In the genomic region with DNA sequence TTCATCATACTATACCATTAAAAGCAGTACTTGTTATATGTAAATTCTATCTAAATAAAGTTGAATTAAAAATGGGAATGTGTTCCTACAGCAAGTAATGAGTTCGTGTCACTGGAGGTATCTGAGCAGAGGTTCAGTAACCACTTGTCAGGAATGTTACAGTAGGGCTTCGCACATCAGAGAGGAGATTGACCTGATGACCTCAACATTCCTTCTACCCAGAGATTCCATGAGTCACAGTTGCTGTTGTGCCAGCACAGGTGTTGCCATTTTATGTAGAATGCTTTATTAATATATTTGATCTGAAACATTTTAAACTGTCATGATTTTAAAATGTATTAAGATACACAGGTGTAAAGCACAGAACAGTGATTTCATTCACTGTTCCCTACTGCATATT, we compare ENCODE assay signal across 16 cellular contexts.
DNase-seq lines count a peak whose midpoint lies in the region; ATAC-seq, FAIRE-seq and TF ChIP-seq lines count a peak whose summit lies in the region.
"Had no signal": no experiment of that assay in that cellular context is flagged by ENCODE, and none has a peak within 500 bp of the region (broad histone marks: within the 10 kb centered on the region; RNA-seq: fewer than 3 reads in every experiment).

No MANE protein-coding gene starts in this region.

- ATAC-seq in SK-N-SH treated with all-trans-retinoic acid at 6 μM for 48 hours, result peak; percentile 38; the same call in 1 of the 3 replicates
- no peak for ATAC-seq in GM19023 (IDR thresholded peaks at IDR 0.05; ENCODE audit: unreplicated experiment)
- ATAC-seq in GM21367 (IDR thresholded peaks at IDR 0.05; ENCODE audit: unreplicated experiment), result no peak
- ATAC-seq: natural killer cell treated with Interleukin-12 subunit alpha and Interleukin-12 subunit beta and Interleukin-15 and Interleukin-18, amount 100 ng/mL, for 72 hours had no signal

- TF ChIP-seq CTCF in fibroblast of the aortic adventitia (IDR thresholded peaks at IDR 0.05; ENCODE audit: insufficient read depth, low read length), result no peak

- FAIRE-seq in GM12892 (lab: Jason Lieb, UNC), result no peak

- H3K4me3 ChIP-seq in fibroblast of the aortic adventitia (ENCODE audit: low read depth, low read length), result no peak overlapping the region

- TF ChIP-seq POLR2A in GM12892 (IDR thresholded peaks at IDR 0.05; ENCODE audit: low read depth, low read length), result no peak

- DNase-seq in HK-2 (ENCODE audit: unreplicated experiment), result peak; percentile 37
- peak; percentile 4 for DNase-seq in fibroblast of the aortic adventitia (ENCODE audit: low read depth)
- DNase-seq in renal cortical epithelial cell (ENCODE audit: low read depth), result peak; percentile 90
- DNase-seq in activated CD4-positive, alpha-beta T cell treated with anti-CD3 and anti-CD28 coated beads for 48 hours, result no peak
- DNase-seq in GM12892 (ENCODE audit: insufficient read length), result no peak
- DNase-seq: activated CD4-positive, alpha-beta T cell treated with anti-CD3 and anti-CD28 coated beads, Interleukin-2, amount 10 ng/mL, durations not matched to agents 7 days and 5 days; activated naive CD4-positive, alpha-beta T cell treated with anti-CD3 and anti-CD28 coated beads, Interleukin-2, amount 50 U/mL, for 16 hours; effector CD4-positive, alpha-beta T cell; hypothalamus; KG1; SIG-M5; stimulated activated CD8-positive, alpha-beta memory T cell treated with anti-CD3 and anti-CD28 coated beads, Interleukin-4, amount 100 ng/mL, for 48 hours had no signal

TF ChIP-seq in SK-N-SH treated with all-trans-retinoic acid at 6 μM for 48 hours, 23 proteins besides CTCF, POLR2A, EP300 and RAD21:
- TF ChIP-seq ESRRG (CRISPR knock-in tag; IDR thresholded peaks at IDR 0.05) (no peak), ZFP3 (CRISPR knock-in tag; IDR thresholded peaks at IDR 0.05) (0 out of 2 replicates have a peak, but pooled peaks have one; percentile 48), TOX (CRISPR knock-in tag; IDR thresholded peaks at IDR 0.05; ENCODE audit: borderline replicate concordance) (no peak)

Comparison
In these comparisons a context has a peak if more than half of its experiments do, and no peak if none do; other contexts are left out.
1. DNase-seq: peak in HK-2 (single experiment), fibroblast of the aortic adventitia (single experiment) and renal cortical epithelial cell (single experiment); none in activated CD4-positive, alpha-beta T cell treated with anti-CD3 and anti-CD28 coated beads for 48 hours (single experiment) and GM12892 (single experiment).